10 cellular contexts compared by ENCODE assay signal in genomic region chr9:87276851-87277251, GRCh38.
DNase-seq lines count a peak whose midpoint lies in the region; FAIRE-seq and TF ChIP-seq lines count a peak whose summit lies in the region.
"Had no signal": no experiment of that assay in that cellular context is flagged by ENCODE, and none has a peak within 500 bp of the region (broad histone marks: within the 10 kb centered on the region; RNA-seq: fewer than 3 reads in every experiment).

No MANE protein-coding gene starts in this region.

- H3K4me3 ChIP-seq in ACC112 (ENCODE audit: low read depth, low read length), result peak overlapping the region; percentile 13; the same call in 1 of the 2 replicates
- peak overlapping the region in 1 of 3 experiments; percentile 5 for H3K4me3 ChIP-seq in keratinocyte (ENCODE audit: control insufficient read depth in 2 of 3, extremely low read depth in 1 of 3, insufficient read depth in 2 of 3, low read depth in 1 of 3, low read length in 3 of 3)
- H3K4me3 ChIP-seq in transverse colon, result no peak overlapping the region

- TF ChIP-seq CTCF in keratinocyte (optimal IDR thresholded peaks at IDR 0.05 in 1 of 3, IDR thresholded peaks at IDR 0.05 in 1 of 3, conservative IDR thresholded peaks at IDR 0.05 in 1 of 3; ENCODE audit: extremely low read depth in 1 of 3, insufficient read depth in 2 of 3, low read length in 3 of 3), result no peak
- TF ChIP-seq CTCF in transverse colon (IDR thresholded peaks at IDR 0.05), result no peak

- no peak overlapping the region for H3K9ac ChIP-seq in keratinocyte (ENCODE audit: control insufficient read depth, extremely low read depth, insufficient read depth, low read length)

- FAIRE-seq in keratinocyte (lab: Jason Lieb, UNC), result no peak

- H3K36me3 ChIP-seq in ACC112 (ENCODE audit: insufficient read depth, low read length) (no peaks in the 10 kb centered on the region), keratinocyte (ENCODE audit: control insufficient read depth in 2 of 2, extremely low read depth in 1 of 2, insufficient read depth in 2 of 2, low read length in 2 of 2) (no peaks in the 10 kb centered on the region), transverse colon (no peaks in the 10 kb centered on the region)
- H3K36me3 ChIP-seq: BE2C had no signal

- H3K9me3 ChIP-seq in keratinocyte (ENCODE audit: control insufficient read depth, low read depth, low read length) (no peaks in the 10 kb centered on the region), transverse colon (no peaks in the 10 kb centered on the region)
- H3K9me3 ChIP-seq: BE2C had no signal

- 54 to 70% methylated on average over 2 to 3 of the region's 3 CpGs for WGBS in transverse colon (ENCODE audit: low coverage in 1 of 2), 2 donors

- no peaks in the 10 kb centered on the region for H4K20me1 ChIP-seq in keratinocyte (ENCODE audit: control insufficient read depth, extremely low read depth, insufficient read depth, low read length)

- H3K4me1 ChIP-seq in ACC112 (ENCODE audit: control insufficient read depth, insufficient read depth, low read length, unreplicated experiment) (peaks cover 38% of the 10 kb centered on the region), keratinocyte (ENCODE audit: control insufficient read depth, extremely low read depth, insufficient read depth, low read length) (peaks cover 23% of the 10 kb centered on the region), transverse colon (no peaks in the 10 kb centered on the region)
- H3K4me1 ChIP-seq: BE2C had no signal

- H3K27me3 ChIP-seq in ACC112 (ENCODE audit: insufficient read depth, low read length), result no peaks in the 10 kb centered on the region
- no peaks in the 10 kb centered on the region for H3K27me3 ChIP-seq in keratinocyte (ENCODE audit: control insufficient read depth, extremely low read depth, insufficient read depth, low read length)
- no peaks in the 10 kb centered on the region for H3K27me3 ChIP-seq in transverse colon
- H3K27me3 ChIP-seq: BE2C had no signal

- intact Hi-C loops in transverse colon (cut with DNase I; ENCODE audit: low total_unique reads), result no loop called here

- no peak for TF ChIP-seq POLR2A in transverse colon (IDR thresholded peaks at IDR 0.05)

- H3K79me2 ChIP-seq in ACC112 (ENCODE audit: control insufficient read depth, insufficient read depth, low read length, unreplicated experiment), result no peaks in the 10 kb centered on the region
- no peaks in the 10 kb centered on the region for H3K79me2 ChIP-seq in keratinocyte (ENCODE audit: control insufficient read depth, insufficient read depth, low read length)

- H3K4me2 ChIP-seq in keratinocyte (ENCODE audit: control insufficient read depth, extremely low read depth, insufficient read depth, low read depth, low read length), result peak overlapping the region; percentile 17

- H3K27ac ChIP-seq in ACC112 (ENCODE audit: low read depth, low read length) (peak overlapping the region; percentile 94), keratinocyte (ENCODE audit: control insufficient read depth, insufficient read depth, low read length) (peak overlapping the region; percentile 16), transverse colon (no peak overlapping the region)

- H2AFZ ChIP-seq in ACC112 (ENCODE audit: low read length, unreplicated experiment) (peak overlapping the region; percentile 69), keratinocyte (ENCODE audit: control insufficient read depth, low read length) (peak overlapping the region; percentile 56)

- DNase-seq in H4 (ENCODE audit: low spot score), result peak; percentile 36
- peak; percentile 52 for DNase-seq in amniotic epithelial cell (ENCODE audit: low read depth)
- DNase-seq in keratinocyte (ENCODE audit: low read depth, low spot score), result no peak
- no peak for DNase-seq in transverse colon
- DNase-seq in NCI-H1436 treated with DMSO at 0.1 percent for 48 hours (lab: John Stamatoyannopoulos, UW), result no peak
- DNase-seq in activated effector memory CD4-positive, alpha-beta T cell treated with Interleukin-2 at 50 U/mL for 16 hours, result no peak
- no peak for DNase-seq in mucosa of gallbladder (ENCODE audit: low spot score)
- DNase-seq: BE2C, NCI-H748 treated with DMSO at 0.1 percent for 48 hours had no signal

- dilution Hi-C loops in keratinocyte (cut with MboI; ENCODE audit: extremely low pct_ligation_motif_present, low sequenced_read_pairs), result no loop called here

- no peaks in the 10 kb centered on the region for H3K9me1 ChIP-seq in keratinocyte (ENCODE audit: control insufficient read depth, extremely low read depth, insufficient read depth, low read length)

- no peak for TF ChIP-seq EP300 in transverse colon (IDR thresholded peaks at IDR 0.05; ENCODE audit: low read depth)

- in situ Hi-C loops in transverse colon (cut with MboI; ENCODE audit: low pct_ligation_motif_present in 1 of 4, low pct_unique_long_range_greater_than_20kb in 1 of 4, low sequenced_read_pairs in 3 of 4), result no loop called here

Comparison
In these comparisons a context has a peak if more than half of its experiments do, and no peak if none do; other contexts are left out.
1. H3K27ac ChIP-seq: peak in ACC112 (single experiment) and keratinocyte (single experiment); none in transverse colon (0 of 4).
2. DNase-seq: peak in H4 (single experiment) and amniotic epithelial cell (single experiment); none in keratinocyte (single experiment), transverse colon (single experiment), NCI-H1436 treated with DMSO at 0.1 percent for 48 hours (single experiment), activated effector memory CD4-positive, alpha-beta T cell treated with Interleukin-2 at 50 U/mL for 16 hours (single experiment) and mucosa of gallbladder (single experiment).